Comparison of ENCODE assay signal across 2 cellular contexts in the genomic region with DNA sequence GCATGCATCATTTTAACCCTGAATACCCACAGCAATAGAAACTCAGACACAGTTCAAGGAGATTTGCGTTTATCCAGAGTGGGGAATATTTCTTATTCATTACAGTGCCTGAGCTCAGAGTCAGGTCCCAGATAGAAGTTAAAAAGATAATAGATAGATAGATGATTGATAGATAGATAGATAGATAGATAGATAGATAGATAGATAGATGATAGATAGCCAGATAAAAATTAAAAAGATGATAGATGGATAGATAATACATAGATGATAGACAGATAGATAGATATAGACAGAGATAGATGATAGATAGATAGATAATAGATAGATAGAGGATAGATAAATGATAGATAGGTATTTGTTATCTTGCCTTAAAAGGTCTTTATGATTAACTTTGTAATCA.
A peak's percentile ranks its signal among the peaks of the same experiment; 100 is the strongest.
TF ChIP-seq lines count a peak whose summit lies in the region.

No MANE protein-coding gene starts in this region.

TF ChIP-seq in HepG2, 621 proteins besides CTCF, POLR2A, EP300 and RAD21:
- TF ChIP-seq MATR3 (CRISPR knock-in tag; IDR thresholded peaks at IDR 0.05) (no peak), HDAC1 (CRISPR knock-in tag; IDR thresholded peaks at IDR 0.05) (peak; percentile 2; the same call in 1 of the 2 replicates)
TF ChIP-seq in HepG2: peak in this region for 1.

TF ChIP-seq in K562, 482 proteins besides CTCF, POLR2A, EP300 and RAD21:
- TF ChIP-seq, protein P1, sequence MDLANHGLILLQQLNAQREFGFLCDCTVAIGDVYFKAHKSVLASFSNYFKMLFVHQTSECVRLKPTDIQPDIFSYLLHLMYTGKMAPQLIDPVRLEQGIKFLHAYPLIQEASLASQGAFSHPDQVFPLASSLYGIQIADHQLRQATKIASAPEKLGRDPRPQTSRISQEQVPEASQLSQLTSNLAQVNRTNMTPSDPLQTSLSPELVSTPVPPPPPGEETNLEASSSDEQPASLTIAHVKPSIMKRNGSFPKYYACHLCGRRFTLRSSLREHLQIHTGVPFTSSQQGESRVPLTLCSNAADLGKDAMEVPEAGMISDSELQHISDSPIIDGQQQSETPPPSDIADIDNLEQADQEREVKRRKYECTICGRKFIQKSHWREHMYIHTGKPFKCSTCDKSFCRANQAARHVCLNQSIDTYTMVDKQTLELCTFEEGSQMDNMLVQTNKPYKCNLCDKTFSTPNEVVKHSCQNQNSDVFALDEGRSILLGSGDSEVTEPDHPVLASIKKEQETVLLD (IDR thresholded peaks at IDR 0.05) = peak; percentile 62; the same call in 1 of the 2 replicates
- TF ChIP-seq MTA1 (IDR thresholded peaks at IDR 0.05; ENCODE audit: borderline replicate concordance) (0 out of 2 replicates have a peak, but pooled peaks have one; percentile 39), FOXA3 (CRISPR knock-in tag; conservative IDR thresholded peaks at IDR 0.05 in 1 of 2, IDR thresholded peaks at IDR 0.05 in 1 of 2) (no peak), GATAD2B (IDR thresholded peaks at IDR 0.05; ENCODE audit: borderline replicate concordance) (peak; percentile 87; the same call in 1 of the 2 replicates), DACH1 (IDR thresholded peaks at IDR 0.05; ENCODE audit: partially characterized antibody) (peak; percentile 97), E2F1 (CRISPR knock-in tag; IDR thresholded peaks at IDR 0.05) (no peak)
TF ChIP-seq in K562: peak in this region for 4.
